Comparison of ENCODE assay signal across 1 cellular context in the genomic region with DNA sequence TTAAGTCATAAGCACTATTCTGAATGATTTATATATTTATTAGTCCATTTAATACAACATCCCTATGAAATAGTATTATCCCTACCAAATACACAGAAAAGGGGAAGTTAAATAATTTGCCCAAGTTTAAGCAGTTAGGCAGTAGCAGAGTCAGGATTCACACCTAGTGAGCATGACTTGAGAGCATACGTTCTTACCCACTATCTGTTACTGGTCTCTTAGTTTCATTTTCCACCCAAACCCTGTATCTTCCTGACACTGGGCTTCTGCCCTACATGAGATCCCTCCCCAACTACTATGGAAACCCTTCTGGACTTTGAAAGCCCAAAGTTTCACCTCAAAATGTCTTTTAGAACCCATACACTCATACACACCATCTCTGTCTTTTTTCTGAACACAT.
TF ChIP-seq lines count a peak whose summit lies in the region.

No MANE protein-coding gene starts in this region.

TF ChIP-seq in GM12878, 131 proteins besides CTCF, POLR2A, EP300 and RAD21 (continued from another document):
- no peak for TF ChIP-seq FOXM1 (IDR thresholded peaks at IDR 0.05; ENCODE audit: low read depth, low read length)
- no peak for TF ChIP-seq STAT1 (conservative IDR thresholded peaks at IDR 0.05)
- TF ChIP-seq ZZZ3 (IDR thresholded peaks at IDR 0.05; ENCODE audit: control insufficient read depth, insufficient read length, low read depth): no peak
- no peak for TF ChIP-seq CEBPB (IDR thresholded peaks at IDR 0.05; ENCODE audit: borderline replicate concordance in 1 of 2, low read depth in 2 of 2, low read length in 2 of 2)
- TF ChIP-seq, protein P1, sequence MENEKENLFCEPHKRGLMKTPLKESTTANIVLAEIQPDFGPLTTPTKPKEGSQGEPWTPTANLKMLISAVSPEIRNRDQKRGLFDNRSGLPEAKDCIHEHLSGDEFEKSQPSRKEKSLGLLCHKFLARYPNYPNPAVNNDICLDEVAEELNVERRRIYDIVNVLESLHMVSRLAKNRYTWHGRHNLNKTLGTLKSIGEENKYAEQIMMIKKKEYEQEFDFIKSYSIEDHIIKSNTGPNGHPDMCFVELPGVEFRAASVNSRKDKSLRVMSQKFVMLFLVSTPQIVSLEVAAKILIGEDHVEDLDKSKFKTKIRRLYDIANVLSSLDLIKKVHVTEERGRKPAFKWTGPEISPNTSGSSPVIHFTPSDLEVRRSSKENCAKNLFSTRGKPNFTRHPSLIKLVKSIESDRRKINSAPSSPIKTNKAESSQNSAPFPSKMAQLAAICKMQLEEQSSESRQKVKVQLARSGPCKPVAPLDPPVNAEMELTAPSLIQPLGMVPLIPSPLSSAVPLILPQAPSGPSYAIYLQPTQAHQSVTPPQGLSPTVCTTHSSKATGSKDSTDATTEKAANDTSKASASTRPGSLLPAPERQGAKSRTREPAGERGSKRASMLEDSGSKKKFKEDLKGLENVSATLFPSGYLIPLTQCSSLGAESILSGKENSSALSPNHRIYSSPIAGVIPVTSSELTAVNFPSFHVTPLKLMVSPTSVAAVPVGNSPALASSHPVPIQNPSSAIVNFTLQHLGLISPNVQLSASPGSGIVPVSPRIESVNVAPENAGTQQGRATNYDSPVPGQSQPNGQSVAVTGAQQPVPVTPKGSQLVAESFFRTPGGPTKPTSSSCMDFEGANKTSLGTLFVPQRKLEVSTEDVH (IDR thresholded peaks at IDR 0.05; ENCODE audit: low read depth, partially characterized antibody): no peak
- TF ChIP-seq MEF2A (IDR thresholded peaks at IDR 0.05; ENCODE audit: insufficient read depth, low read depth, low read length): no peak
- 0 out of 2 replicates have a peak, but pooled peaks have one; percentile 31 for TF ChIP-seq DPF2 (IDR thresholded peaks at IDR 0.05)
- TF ChIP-seq ZNF207 (IDR thresholded peaks at IDR 0.05; ENCODE audit: borderline replicate concordance): no peak
- peak in 1 of 2 experiments; percentile 5; a peak in 1 of 4 replicates for TF ChIP-seq BHLHE40 (IDR thresholded peaks at IDR 0.05; ENCODE audit: borderline replicate concordance in 1 of 2, low read depth in 2 of 2, low read length in 1 of 2)
- TF ChIP-seq, protein P2, sequence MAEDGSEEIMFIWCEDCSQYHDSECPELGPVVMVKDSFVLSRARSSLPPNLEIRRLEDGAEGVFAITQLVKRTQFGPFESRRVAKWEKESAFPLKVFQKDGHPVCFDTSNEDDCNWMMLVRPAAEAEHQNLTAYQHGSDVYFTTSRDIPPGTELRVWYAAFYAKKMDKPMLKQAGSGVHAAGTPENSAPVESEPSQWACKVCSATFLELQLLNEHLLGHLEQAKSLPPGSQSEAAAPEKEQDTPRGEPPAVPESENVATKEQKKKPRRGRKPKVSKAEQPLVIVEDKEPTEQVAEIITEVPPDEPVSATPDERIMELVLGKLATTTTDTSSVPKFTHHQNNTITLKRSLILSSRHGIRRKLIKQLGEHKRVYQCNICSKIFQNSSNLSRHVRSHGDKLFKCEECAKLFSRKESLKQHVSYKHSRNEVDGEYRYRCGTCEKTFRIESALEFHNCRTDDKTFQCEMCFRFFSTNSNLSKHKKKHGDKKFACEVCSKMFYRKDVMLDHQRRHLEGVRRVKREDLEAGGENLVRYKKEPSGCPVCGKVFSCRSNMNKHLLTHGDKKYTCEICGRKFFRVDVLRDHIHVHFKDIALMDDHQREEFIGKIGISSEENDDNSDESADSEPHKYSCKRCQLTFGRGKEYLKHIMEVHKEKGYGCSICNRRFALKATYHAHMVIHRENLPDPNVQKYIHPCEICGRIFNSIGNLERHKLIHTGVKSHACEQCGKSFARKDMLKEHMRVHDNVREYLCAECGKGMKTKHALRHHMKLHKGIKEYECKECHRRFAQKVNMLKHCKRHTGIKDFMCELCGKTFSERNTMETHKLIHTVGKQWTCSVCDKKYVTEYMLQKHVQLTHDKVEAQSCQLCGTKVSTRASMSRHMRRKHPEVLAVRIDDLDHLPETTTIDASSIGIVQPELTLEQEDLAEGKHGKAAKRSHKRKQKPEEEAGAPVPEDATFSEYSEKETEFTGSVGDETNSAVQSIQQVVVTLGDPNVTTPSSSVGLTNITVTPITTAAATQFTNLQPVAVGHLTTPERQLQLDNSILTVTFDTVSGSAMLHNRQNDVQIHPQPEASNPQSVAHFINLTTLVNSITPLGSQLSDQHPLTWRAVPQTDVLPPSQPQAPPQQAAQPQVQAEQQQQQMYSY (CRISPR knock-in tag; IDR thresholded peaks at IDR 0.05): no peak
- no peak for TF ChIP-seq NFXL1 (IDR thresholded peaks at IDR 0.05; ENCODE audit: borderline replicate concordance)
- no peak for TF ChIP-seq RCOR1 (conservative IDR thresholded peaks at IDR 0.05; ENCODE audit: low read depth, low read length)
- TF ChIP-seq, protein P3, sequence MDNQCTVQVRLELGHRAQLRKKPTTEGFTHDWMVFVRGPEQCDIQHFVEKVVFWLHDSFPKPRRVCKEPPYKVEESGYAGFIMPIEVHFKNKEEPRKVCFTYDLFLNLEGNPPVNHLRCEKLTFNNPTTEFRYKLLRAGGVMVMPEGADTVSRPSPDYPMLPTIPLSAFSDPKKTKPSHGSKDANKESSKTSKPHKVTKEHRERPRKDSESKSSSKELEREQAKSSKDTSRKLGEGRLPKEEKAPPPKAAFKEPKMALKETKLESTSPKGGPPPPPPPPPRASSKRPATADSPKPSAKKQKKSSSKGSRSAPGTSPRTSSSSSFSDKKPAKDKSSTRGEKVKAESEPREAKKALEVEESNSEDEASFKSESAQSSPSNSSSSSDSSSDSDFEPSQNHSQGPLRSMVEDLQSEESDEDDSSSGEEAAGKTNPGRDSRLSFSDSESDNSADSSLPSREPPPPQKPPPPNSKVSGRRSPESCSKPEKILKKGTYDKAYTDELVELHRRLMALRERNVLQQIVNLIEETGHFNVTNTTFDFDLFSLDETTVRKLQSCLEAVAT (IDR thresholded peaks at IDR 0.05): no peak
- TF ChIP-seq NBN (IDR thresholded peaks at IDR 0.05): 0 out of 2 replicates have a peak, but pooled peaks have one; percentile 35
- TF ChIP-seq IKZF2 (IDR thresholded peaks at IDR 0.05): peak; percentile 61 to 67; a peak in 2 of 4 replicates
- no peak for TF ChIP-seq NFIC (IDR thresholded peaks at IDR 0.05; ENCODE audit: low read depth, low read length)
- TF ChIP-seq CBX5 (IDR thresholded peaks at IDR 0.05; ENCODE audit: low read depth): no peak
- no peak for TF ChIP-seq EZH2 (IDR thresholded peaks at IDR 0.05; ENCODE audit: borderline replicate concordance, control insufficient read depth, low read depth, low read length)
- TF ChIP-seq EED (IDR thresholded peaks at IDR 0.05; ENCODE audit: low read depth): 0 out of 2 replicates have a peak, but pooled peaks have one; percentile 22
- no peak for TF ChIP-seq MEF2B (IDR thresholded peaks at IDR 0.05; ENCODE audit: partially characterized antibody, poor library complexity, severe bottlenecking)
- TF ChIP-seq HDAC2 (IDR thresholded peaks at IDR 0.05): no peak
- no peak for TF ChIP-seq LARP7 (IDR thresholded peaks at IDR 0.05)
- TF ChIP-seq SUPT20H (IDR thresholded peaks at IDR 0.05; ENCODE audit: borderline replicate concordance, control insufficient read depth, low read depth, low read length): no peak
- TF ChIP-seq RELA (IDR thresholded peaks at IDR 0.05; ENCODE audit: borderline replicate concordance, partially characterized antibody): no peak
- TF ChIP-seq, protein P4, sequence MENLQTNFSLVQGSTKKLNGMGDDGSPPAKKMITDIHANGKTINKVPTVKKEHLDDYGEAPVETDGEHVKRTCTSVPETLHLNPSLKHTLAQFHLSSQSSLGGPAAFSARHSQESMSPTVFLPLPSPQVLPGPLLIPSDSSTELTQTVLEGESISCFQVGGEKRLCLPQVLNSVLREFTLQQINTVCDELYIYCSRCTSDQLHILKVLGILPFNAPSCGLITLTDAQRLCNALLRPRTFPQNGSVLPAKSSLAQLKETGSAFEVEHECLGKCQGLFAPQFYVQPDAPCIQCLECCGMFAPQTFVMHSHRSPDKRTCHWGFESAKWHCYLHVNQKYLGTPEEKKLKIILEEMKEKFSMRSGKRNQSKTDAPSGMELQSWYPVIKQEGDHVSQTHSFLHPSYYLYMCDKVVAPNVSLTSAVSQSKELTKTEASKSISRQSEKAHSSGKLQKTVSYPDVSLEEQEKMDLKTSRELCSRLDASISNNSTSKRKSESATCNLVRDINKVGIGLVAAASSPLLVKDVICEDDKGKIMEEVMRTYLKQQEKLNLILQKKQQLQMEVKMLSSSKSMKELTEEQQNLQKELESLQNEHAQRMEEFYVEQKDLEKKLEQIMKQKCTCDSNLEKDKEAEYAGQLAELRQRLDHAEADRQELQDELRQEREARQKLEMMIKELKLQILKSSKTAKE (IDR thresholded peaks at IDR 0.05; ENCODE audit: low read depth, poor library complexity, severe bottlenecking): no peak
TF ChIP-seq in GM12878: peak in this region for 6.
